Comparison of ENCODE assay signal across 11 cellular contexts in genomic region chr2:45874324-45874723, GRCh38.
DNase-seq lines count a peak whose midpoint lies in the region; ATAC-seq and TF ChIP-seq lines count a peak whose summit lies in the region.
"Had no signal": no experiment of that assay in that cellular context is flagged by ENCODE, and none has a peak within 500 bp of the region (broad histone marks: within the 10 kb centered on the region; RNA-seq: fewer than 3 reads in every experiment).

No MANE protein-coding gene starts in this region.

- H2BK5ac ChIP-seq in trophoblast cell (ENCODE audit: low read depth, low read length, poor library complexity), result no peak overlapping the region

- H4K8ac ChIP-seq in trophoblast cell (ENCODE audit: low read depth, low read length), result no peak overlapping the region

- H3K9me3 ChIP-seq in body of pancreas, result no peaks in the 10 kb centered on the region
- peaks cover 2% of the 10 kb centered on the region for H3K9me3 ChIP-seq in right cardiac atrium (ENCODE audit: control insufficient read depth, low read length)
- H3K9me3 ChIP-seq in trophoblast cell (ENCODE audit: insufficient read depth, low read depth, low read length), result peaks cover 6% of the 10 kb centered on the region

- H2BK12ac ChIP-seq in trophoblast cell (ENCODE audit: low read length), result no peak overlapping the region

- ATAC-seq in body of pancreas, result peak; percentile 98
- ATAC-seq in right cardiac atrium, result peak; percentile 90 to 91
- no peak for ATAC-seq in GM18868 (IDR thresholded peaks at IDR 0.05; ENCODE audit: unreplicated experiment)

- no peak overlapping the region for H3K27ac Mint-ChIP-seq in immature natural killer cell

- no peak overlapping the region for H3K4me3 ChIP-seq in body of pancreas
- H3K4me3 ChIP-seq in right cardiac atrium (ENCODE audit: low read length), result no peak overlapping the region
- no peak overlapping the region for H3K4me3 ChIP-seq in trophoblast cell (ENCODE audit: low read depth, low read length)

- no peak overlapping the region for H3K9ac ChIP-seq in trophoblast cell (ENCODE audit: low read length)
- H3K9ac ChIP-seq: KMS-11 had no signal

- WGBS in body of pancreas, 2 donors, result 24% methylated on average over 3 of the region's 3 CpGs; no CpG with 5 or more reads in 1 of the 2 donors
- 42% methylated on average over 3 of the region's 3 CpGs for WGBS in right cardiac atrium
- WGBS in trophoblast cell (ENCODE audit: extremely low coverage, insufficient coverage, insufficient read length), result no CpG with 5 or more reads among the region's 3 CpGs

- peaks cover 20 to 21% (median 20%) of the 10 kb centered on the region in 3 donors for H3K36me3 Mint-ChIP-seq in immature natural killer cell

- DNase-seq in NCI-H2196 treated with DMSO at 0.1 percent for 48 hours (lab: John Stamatoyannopoulos, UW; ENCODE audit: unreplicated experiment) (peak; percentile 65), body of pancreas (peak; percentile 91 to 96 (median 94)), right cardiac atrium (peak; percentile 82 to 92 (median 91)), substantia nigra (lab: John Stamatoyannopoulos, UW) (peak in 26 of 49 donors; percentile 8 to 75 (median 38)), COR-L47 (lab: John Stamatoyannopoulos, UW) (no peak), trophoblast cell (no peak), immature natural killer cell (no peak)
- DNase-seq: activated CD8-positive, alpha-beta memory T cell treated with anti-CD3 and anti-CD28 coated beads, Interleukin-2, amount 50 U/mL, for 4 hours; NCI-H2227 treated with DMSO at 0.1 percent for 48 hours had no signal

- no peak overlapping the region for H4K12ac ChIP-seq in trophoblast cell (ENCODE audit: low read depth, low read length)

- H3K79me2 ChIP-seq in trophoblast cell (ENCODE audit: control insufficient read depth, insufficient read depth, low read length, poor library complexity), result no peaks in the 10 kb centered on the region

- peaks cover 32% of the 10 kb centered on the region for H3K4me1 ChIP-seq in body of pancreas
- H3K4me1 ChIP-seq in right cardiac atrium (ENCODE audit: control insufficient read depth, insufficient read depth, low read length), result peaks cover 21% of the 10 kb centered on the region
- no peaks in the 10 kb centered on the region for H3K4me1 ChIP-seq in trophoblast cell (ENCODE audit: control insufficient read depth in 1 of 2, insufficient read depth in 2 of 2, low read length in 2 of 2)

- no peak overlapping the region for H2BK120ac ChIP-seq in trophoblast cell (ENCODE audit: insufficient read depth, low read length, poor library complexity)

- H2AFZ ChIP-seq in trophoblast cell (ENCODE audit: insufficient read depth, low read length, poor library complexity), result no peak overlapping the region

- H3K4ac ChIP-seq in trophoblast cell (ENCODE audit: low read depth, low read length), result no peak overlapping the region

- no peak overlapping the region for H3K4me3 Mint-ChIP-seq in immature natural killer cell

- no peak for TF ChIP-seq POLR2A in body of pancreas (IDR thresholded peaks at IDR 0.05)

- peaks cover 0 to 2% (median 0%) of the 10 kb centered on the region in 3 donors for H3K27me3 Mint-ChIP-seq in immature natural killer cell (ENCODE audit: low read depth in 3 of 3)

- H3K9me3 Mint-ChIP-seq in immature natural killer cell, result peaks cover 7 to 20% (median 13%) of the 10 kb centered on the region in 6 donors

- peak in 1 of 7 experiments; percentile 9 for TF ChIP-seq CTCF in body of pancreas (IDR thresholded peaks at IDR 0.05)

- H4K91ac ChIP-seq in trophoblast cell (ENCODE audit: low read depth, low read length), result no peak overlapping the region

- no peaks in the 10 kb centered on the region for H3K27me3 ChIP-seq in body of pancreas
- H3K27me3 ChIP-seq in right cardiac atrium (ENCODE audit: control insufficient read depth, insufficient read depth), result no peaks in the 10 kb centered on the region
- H3K27me3 ChIP-seq in trophoblast cell (ENCODE audit: insufficient read depth, low read length), result no peaks in the 10 kb centered on the region

- H3K4me2 ChIP-seq in trophoblast cell (ENCODE audit: low read length), result no peak overlapping the region
- H3K4me2 ChIP-seq: KMS-11 had no signal

- no peak overlapping the region for H3K23ac ChIP-seq in trophoblast cell (ENCODE audit: low read length)

- peak overlapping the region; percentile 28 to 58 (median 54) for H3K27ac ChIP-seq in body of pancreas
- no peak overlapping the region for H3K27ac ChIP-seq in right cardiac atrium (ENCODE audit: low read length)
- no peak overlapping the region for H3K27ac ChIP-seq in substantia nigra (ENCODE audit: low read depth, low read length, poor library complexity, severe bottlenecking)
- no peak overlapping the region for H3K27ac ChIP-seq in trophoblast cell (ENCODE audit: low read depth, low read length)
- H3K27ac ChIP-seq: KMS-11 had no signal

- intact Hi-C loops in body of pancreas (cut with DNase I), result no loop called here
- intact Hi-C loops in right cardiac atrium (cut with DNase I), result no loop called here

- H3K79me1 ChIP-seq in trophoblast cell (ENCODE audit: low read length), result no peaks in the 10 kb centered on the region

- no peak overlapping the region for H3K18ac ChIP-seq in trophoblast cell (ENCODE audit: low read length)

- no peak overlapping the region for H3K14ac ChIP-seq in trophoblast cell (ENCODE audit: low read length)

- H3K36me3 ChIP-seq in body of pancreas (replicated peaks in 1 of 2; ENCODE audit: insufficient read depth in 1 of 2, low read depth in 2 of 2), result no peaks in the 10 kb centered on the region
- peaks cover 2 to 3% of the 10 kb centered on the region in 2 experiments for H3K36me3 ChIP-seq in trophoblast cell (ENCODE audit: control insufficient read depth in 1 of 2, insufficient read depth in 2 of 2, low read length in 2 of 2)

- no peak overlapping the region for H2AK5ac ChIP-seq in trophoblast cell (ENCODE audit: low read length)

- peaks cover 1 to 24% of the 10 kb centered on the region in 2 donors for H3K4me1 Mint-ChIP-seq in immature natural killer cell

Comparison
In these comparisons a context has a peak if more than half of its experiments do, and no peak if none do; other contexts are left out.
1. DNase-seq: peak in NCI-H2196 treated with DMSO at 0.1 percent for 48 hours (single experiment), body of pancreas (4 of 4), right cardiac atrium (3 of 3) and substantia nigra (26 of 49); none in COR-L47 (single experiment), trophoblast cell (0 of 2) and immature natural killer cell (0 of 3).
2. H3K27ac ChIP-seq: peak in body of pancreas (4 of 4); none in right cardiac atrium (single experiment), substantia nigra (single experiment) and trophoblast cell (single experiment).